In genomic region chr21:34815831-34816700, GRCh38 we compare ENCODE assay signal across 18 cellular contexts.
DNase-seq lines count a peak whose midpoint lies in the region; ATAC-seq and TF ChIP-seq lines count a peak whose summit lies in the region.
"Had no signal": no experiment of that assay in that cellular context is flagged by ENCODE, and none has a peak within 500 bp of the region (broad histone marks: within the 10 kb centered on the region; RNA-seq: fewer than 3 reads in every experiment).

No MANE protein-coding gene starts in this region.

- DNase-seq in stimulated activated naive CD8-positive, alpha-beta T cell treated with anti-CD3 and anti-CD28 coated beads, Interleukin-15, Interleukin-2, amounts not matched to agents 100 U/mL and 50 U/mL, for 24 hours: no peak
- DNase-seq in T-cell: no peak
- no peak for DNase-seq in immature natural killer cell
- peak in 1 of 2 donors; percentile 72 for DNase-seq in vagina (ENCODE audit: extremely low spot score in 2 of 2)
- no peak for DNase-seq in dedifferentiated amniotic fluid mesenchymal stem cell (ENCODE audit: extremely low spot score)
- DNase-seq: activated CD4-positive, alpha-beta T cell treated with anti-CD3 and anti-CD28 coated beads, Interleukin-2, amount 50 U/mL, for 1 hour; GF-D8; KBM-7; NCI-H1417; NCI-H524; Peyer's patch; retina; stimulated activated CD4-positive, alpha-beta T cell treated with anti-CD3 and anti-CD28 coated beads, Interleukin-4, amount 100 ng/mL, for 1 hour had no signal

- H3K27me3 Mint-ChIP-seq in stimulated activated naive CD8-positive, alpha-beta T cell treated with anti-CD3 and anti-CD28 coated beads, Interleukin-15, Interleukin-2, amounts not matched to agents 100 ng/mL and 50 ng/mL, for 24 hours: no peaks in the 10 kb centered on the region
- no peaks in the 10 kb centered on the region for H3K27me3 Mint-ChIP-seq in T-cell
- H3K27me3 Mint-ChIP-seq in immature natural killer cell (ENCODE audit: low read depth in 3 of 3): peaks cover 2 to 16% (median 12%) of the 10 kb centered on the region in 3 donors

- no peak for TF ChIP-seq POLR2A in vagina (IDR thresholded peaks at IDR 0.05)

- H3K27ac ChIP-seq in vagina: peak overlapping the region; percentile 65
- H3K27ac ChIP-seq: Peyer's patch had no signal

- no peaks in the 10 kb centered on the region for H3K9me3 ChIP-seq in vagina
- H3K9me3 ChIP-seq: Peyer's patch had no signal

- no peak overlapping the region for H3K4me3 ChIP-seq in vagina
- H3K4me3 ChIP-seq: Peyer's patch had no signal

- H3K36me3 ChIP-seq in vagina: peaks cover 0 to 10% of the 10 kb centered on the region in 2 donors
- H3K36me3 ChIP-seq: Peyer's patch had no signal

- ATAC-seq in stimulated activated naive CD8-positive, alpha-beta T cell treated with anti-CD3 and anti-CD28 coated beads, Interleukin-15, Interleukin-2, amounts not matched to agents 100 U/mL and 50 U/mL, for 24 hours: no peak
- ATAC-seq in T-cell (replicated peaks in 1 of 4) (no peak), HG03045 (IDR thresholded peaks at IDR 0.05; ENCODE audit: unreplicated experiment) (no peak), GM18511 (IDR thresholded peaks at IDR 0.05; ENCODE audit: unreplicated experiment) (no peak)

- peak overlapping the region; percentile 38 for H3K27ac Mint-ChIP-seq in stimulated activated naive CD8-positive, alpha-beta T cell treated with anti-CD3 and anti-CD28 coated beads, Interleukin-15, Interleukin-2, amounts not matched to agents 100 ng/mL and 50 ng/mL, for 24 hours
- peak overlapping the region; percentile 65 to 77 for H3K27ac Mint-ChIP-seq in T-cell
- peak overlapping the region; percentile 19 to 58 (median 24) for H3K27ac Mint-ChIP-seq in immature natural killer cell

- peaks cover 94% of the 10 kb centered on the region for H3K4me1 ChIP-seq in vagina

- no peak overlapping the region for H3K4me3 Mint-ChIP-seq in stimulated activated naive CD8-positive, alpha-beta T cell treated with anti-CD3 and anti-CD28 coated beads, Interleukin-15, Interleukin-2, amounts not matched to agents 100 ng/mL and 50 ng/mL, for 24 hours
- H3K4me3 Mint-ChIP-seq in T-cell (no peak overlapping the region), immature natural killer cell (no peak overlapping the region)
- H3K4me3 Mint-ChIP-seq: brain; T-helper 1 cell treated with Interleukin-12 subunit alpha and Interleukin-12 subunit beta and Interleukin-4 antibody, amounts not matched to agents 30 μg/mL and 1 μg/mL, for 36 hours had no signal

- no peaks in the 10 kb centered on the region for H3K9me3 Mint-ChIP-seq in stimulated activated naive CD8-positive, alpha-beta T cell treated with anti-CD3 and anti-CD28 coated beads, Interleukin-15, Interleukin-2, amounts not matched to agents 100 ng/mL and 50 ng/mL, for 24 hours
- H3K9me3 Mint-ChIP-seq in T-cell: no peaks in the 10 kb centered on the region
- H3K9me3 Mint-ChIP-seq in immature natural killer cell: no peaks in the 10 kb centered on the region
- H3K9me3 Mint-ChIP-seq: brain; T-helper 1 cell treated with Interleukin-12 subunit alpha and Interleukin-12 subunit beta and Interleukin-4 antibody, amounts not matched to agents 30 μg/mL and 1 μg/mL, for 36 hours had no signal

- peaks cover 54% of the 10 kb centered on the region for H3K4me1 Mint-ChIP-seq in stimulated activated naive CD8-positive, alpha-beta T cell treated with anti-CD3 and anti-CD28 coated beads, Interleukin-15, Interleukin-2, amounts not matched to agents 100 ng/mL and 50 ng/mL, for 24 hours (ENCODE audit: low read depth)
- peaks cover 58 to 74% (median 67%) of the 10 kb centered on the region in 3 donors for H3K4me1 Mint-ChIP-seq in T-cell
- H3K4me1 Mint-ChIP-seq in immature natural killer cell: peaks cover 27 to 33% of the 10 kb centered on the region in 2 donors

- H3K36me3 Mint-ChIP-seq in stimulated activated naive CD8-positive, alpha-beta T cell treated with anti-CD3 and anti-CD28 coated beads, Interleukin-15, Interleukin-2, amounts not matched to agents 100 ng/mL and 50 ng/mL, for 24 hours (ENCODE audit: low read depth): peaks cover 83% of the 10 kb centered on the region
- H3K36me3 Mint-ChIP-seq in T-cell: peaks cover 57% of the 10 kb centered on the region
- H3K36me3 Mint-ChIP-seq in immature natural killer cell: peaks cover 14 to 37% (median 24%) of the 10 kb centered on the region in 3 donors
- H3K36me3 Mint-ChIP-seq: brain had no signal

- POLR2A ChIA-PET in T-cell (lab: Charles Lee): no interaction called here

- CTCF ChIA-PET in T-cell (lab: Charles Lee): interaction anchor here in 1 of 2 donors (0.6 kb wide), 1 partner anchor 802 kb away, joined by 5 read pairs; no protein-coding TSS in a partner anchor

- intact Hi-C loops in vagina (cut with DNase I): no loop called here

- no peak for TF ChIP-seq CTCF in vagina (IDR thresholded peaks at IDR 0.05)

- no peaks in the 10 kb centered on the region for H3K27me3 ChIP-seq in vagina
- H3K27me3 ChIP-seq: Peyer's patch had no signal
